Comparison of ENCODE assay signal across 18 cellular contexts in the genomic region with DNA sequence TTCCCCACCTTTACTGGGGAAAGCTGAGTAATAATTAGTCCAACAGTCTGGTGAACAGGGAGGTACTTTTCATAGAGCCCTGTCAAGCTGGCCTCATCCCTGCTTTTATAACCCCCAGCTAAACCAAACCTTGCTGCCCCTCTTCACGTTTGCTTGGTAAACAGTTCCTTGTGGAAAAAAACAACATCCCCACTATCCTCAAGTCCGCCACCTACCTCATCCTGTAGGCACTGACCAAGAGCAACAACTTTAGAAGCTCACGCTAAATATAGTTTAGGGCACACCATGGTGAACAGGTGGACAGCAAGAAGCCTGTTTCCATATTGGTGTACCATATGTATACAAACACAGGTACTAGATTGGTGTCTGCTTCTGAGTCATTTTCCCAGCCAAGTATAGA. TPM values are rescaled to one million over a fixed set of nuclear protein-coding genes. Genes with fewer than 3 reads are reported as not detected.
DNase-seq lines count a peak whose midpoint lies in the region; ATAC-seq and TF ChIP-seq lines count a peak whose summit lies in the region.
"Had no signal": no experiment of that assay in that cellular context is flagged by ENCODE, and none has a peak within 500 bp of the region (broad histone marks: within the 10 kb centered on the region; RNA-seq: fewer than 3 reads in every experiment).

No MANE protein-coding gene starts in this region.

- no peaks in the 10 kb centered on the region for H3K4me1 ChIP-seq in CD8-positive, alpha-beta T cell (ENCODE audit: insufficient read depth, low read length)
- H3K4me1 ChIP-seq in HEK293 (ENCODE audit: control insufficient read depth, insufficient read depth, low read length) (no peaks in the 10 kb centered on the region), endodermal cell (ENCODE audit: control insufficient read depth, insufficient read depth, low read length) (no peaks in the 10 kb centered on the region), osteoblast (ENCODE audit: insufficient read depth, low read length) (peaks cover 34% of the 10 kb centered on the region), left lung (peaks cover 0 to 12% of the 10 kb centered on the region in 2 donors)
- H3K4me1 ChIP-seq: BE2C had no signal

- H3K27ac Mint-ChIP-seq in CD8-positive, alpha-beta T cell: peak overlapping the region; percentile 32
- peak overlapping the region; percentile 59 for H3K27ac Mint-ChIP-seq in endodermal cell

- H4K20me1 ChIP-seq in osteoblast (ENCODE audit: insufficient read depth, low read length): no peaks in the 10 kb centered on the region

- TF ChIP-seq CTCF in CD8-positive, alpha-beta T cell (IDR thresholded peaks at IDR 0.05): no peak
- TF ChIP-seq CTCF in HEK293 (tag by site-specific recombination; IDR thresholded peaks at IDR 0.05) (no peak), endodermal cell (conservative IDR thresholded peaks at IDR 0.05) (peak; percentile 44), osteoblast (IDR thresholded peaks at IDR 0.05; ENCODE audit: extremely low read depth, low read depth, low read length) (no peak), left lung (IDR thresholded peaks at IDR 0.05) (no peak)

- H3K9ac ChIP-seq in endodermal cell (ENCODE audit: extremely low read depth, low read length, poor library complexity, severe bottlenecking): no peak overlapping the region

- no peaks in the 10 kb centered on the region for H3K27me3 Mint-ChIP-seq in CD8-positive, alpha-beta T cell (ENCODE audit: low read depth)
- no peaks in the 10 kb centered on the region for H3K27me3 Mint-ChIP-seq in endodermal cell (ENCODE audit: insufficient read depth)

- CTCF ChIA-PET in CD8-positive, alpha-beta T cell (lab: Charles Lee): interaction anchor here (0.6 to 1.6 kb wide), 3 partner anchors 10 to 38 kb away, joined by 4 to 6 read pairs (median 4); no protein-coding TSS in a partner anchor
- CTCF ChIA-PET in HEK293 (lab: Yijun Ruan, JAX): interaction anchor here (0.6 to 1.6 kb wide), 6 partner anchors 9 to 71 kb away, joined by 3 to 9 read pairs (median 6); no protein-coding TSS in a partner anchor

- no peaks in the 10 kb centered on the region for H3K9me3 Mint-ChIP-seq in CD8-positive, alpha-beta T cell
- H3K9me3 Mint-ChIP-seq in endodermal cell: no peaks in the 10 kb centered on the region
- H3K9me3 Mint-ChIP-seq: activated T-cell treated with anti-CD3 and anti-CD28 coated beads, Interleukin-2, amount 50 U/mL, for 4 hours; neural crest cell had no signal

- no peak overlapping the region for H3K4me2 ChIP-seq in osteoblast (ENCODE audit: insufficient read depth, low read length)

- no peak overlapping the region for H3K4me3 Mint-ChIP-seq in CD8-positive, alpha-beta T cell
- no peak overlapping the region for H3K4me3 Mint-ChIP-seq in endodermal cell
- H3K4me3 Mint-ChIP-seq: activated T-cell treated with anti-CD3 and anti-CD28 coated beads, Interleukin-2, amount 50 U/mL, for 4 hours had no signal

- peaks cover 35% of the 10 kb centered on the region for H3K79me2 ChIP-seq in osteoblast (ENCODE audit: insufficient read depth, low read length)

- DNase-seq in CD8-positive, alpha-beta T cell: no peak
- DNase-seq in endodermal cell (peak; percentile 61), osteoblast (ENCODE audit: insufficient read length, low spot score, missing footprints) (no peak), NCI-H526 (lab: John Stamatoyannopoulos, UW) (no peak), UCSD-AML1 (lab: John Stamatoyannopoulos, UW; ENCODE audit: unreplicated experiment) (no peak), left lung (no peak)
- no peak for DNase-seq in activated CD8-positive, alpha-beta memory T cell treated with anti-CD3 and anti-CD28 coated beads, Interleukin-2, amount 50 U/mL, for 4 hours
- DNase-seq: activated CD4-positive, alpha-beta T cell treated with anti-CD3 and anti-CD28 coated beads for 48 hours; activated T-cell treated with anti-CD3 and anti-CD28 coated beads, Interleukin-2, amount 50 U/mL, for 4 hours; BE2C; mesenchymal stem cell; NCI-H2081 treated with DMSO at 0.1 percent for 48 hours; NCI-H774; PC-3; stimulated activated CD4-positive, alpha-beta T cell treated with anti-CD3 and anti-CD28 coated beads, Interleukin-2, amount 100 ng/mL, for 24 hours had no signal

- no peak overlapping the region for H2AFZ ChIP-seq in osteoblast (ENCODE audit: low read length)

- POLR2A ChIA-PET in CD8-positive, alpha-beta T cell (lab: Charles Lee): no interaction called here
- POLR2A ChIA-PET in HEK293 (lab: Yijun Ruan, JAX): interaction anchor here (0.6 to 1.9 kb wide), 5 partner anchors 10 to 17 kb away, joined by 3 to 7 read pairs (median 5); a partner anchor contains a TSS

- no peaks in the 10 kb centered on the region for H3K9me3 ChIP-seq in CD8-positive, alpha-beta T cell (ENCODE audit: low read length)
- no peaks in the 10 kb centered on the region for H3K9me3 ChIP-seq in HEK293 (ENCODE audit: control insufficient read depth, insufficient read depth, low read depth, low read length)
- H3K9me3 ChIP-seq in endodermal cell (ENCODE audit: control insufficient read depth, low read length): no peaks in the 10 kb centered on the region
- no peaks in the 10 kb centered on the region for H3K9me3 ChIP-seq in osteoblast (ENCODE audit: low read depth, low read length)
- no peaks in the 10 kb centered on the region for H3K9me3 ChIP-seq in left lung
- H3K9me3 ChIP-seq: BE2C, testis had no signal

- 89 to 94% methylated on average over 2 to 3 of the region's 3 CpGs for WGBS in endodermal cell (ENCODE audit: insufficient coverage in 1 of 2, insufficient read length in 1 of 2), 2 experiments

- H3K4me1 Mint-ChIP-seq in CD8-positive, alpha-beta T cell (ENCODE audit: low read depth): no peaks in the 10 kb centered on the region
- H3K4me1 Mint-ChIP-seq in endodermal cell: peaks cover 11% of the 10 kb centered on the region

- H3K27me3 ChIP-seq in CD8-positive, alpha-beta T cell (ENCODE audit: insufficient read depth, low read length): no peaks in the 10 kb centered on the region
- H3K27me3 ChIP-seq in endodermal cell (ENCODE audit: control insufficient read depth, insufficient read depth, low read length, poor library complexity, severe bottlenecking) (no peaks in the 10 kb centered on the region), osteoblast (ENCODE audit: insufficient read depth, low read length) (no peaks in the 10 kb centered on the region), left lung (no peaks in the 10 kb centered on the region)
- H3K27me3 ChIP-seq: BE2C, testis had no signal

- peaks cover 71% of the 10 kb centered on the region for H3K36me3 Mint-ChIP-seq in CD8-positive, alpha-beta T cell
- peaks cover 63% of the 10 kb centered on the region for H3K36me3 Mint-ChIP-seq in endodermal cell (ENCODE audit: low read depth)

- ATAC-seq in CD8-positive, alpha-beta T cell: no peak
- ATAC-seq in left lung: no peak
- ATAC-seq: activated T-cell treated with anti-CD3 and anti-CD28 coated beads, Interleukin-2, amount 50 U/mL, for 4 hours; PC-3 had no signal

- intact Hi-C loops in CD8-positive, alpha-beta T cell (cut with DNase I, micrococcal nuclease): no loop called here
- intact Hi-C loops in left lung (cut with DNase I): no loop called here

- H3K4me3 ChIP-seq in CD8-positive, alpha-beta T cell (ENCODE audit: low read depth, low read length): no peak overlapping the region
- H3K4me3 ChIP-seq in HEK293 (ENCODE audit: low read depth, low read length): no peak overlapping the region
- no peak overlapping the region for H3K4me3 ChIP-seq in endodermal cell (ENCODE audit: low read length)
- no peak overlapping the region for H3K4me3 ChIP-seq in osteoblast (ENCODE audit: insufficient read depth, low read length)
- no peak overlapping the region for H3K4me3 ChIP-seq in left lung
- H3K4me3 ChIP-seq: testis had no signal

- H3K36me3 ChIP-seq in CD8-positive, alpha-beta T cell (ENCODE audit: insufficient read depth, low read length): peaks cover 26% of the 10 kb centered on the region
- H3K36me3 ChIP-seq in HEK293 (ENCODE audit: control insufficient read depth in 2 of 2, insufficient read depth in 1 of 2, low read length in 2 of 2) (peaks cover 63 to 87% of the 10 kb centered on the region in 2 experiments), endodermal cell (ENCODE audit: control insufficient read depth, insufficient read depth, low read length) (peaks cover 77% of the 10 kb centered on the region), osteoblast (ENCODE audit: insufficient read depth, low read length) (peaks cover 49% of the 10 kb centered on the region), left lung (peaks cover 0 to 91% of the 10 kb centered on the region in 2 donors)

- no peak overlapping the region for H3K27ac ChIP-seq in CD8-positive, alpha-beta T cell (ENCODE audit: low read depth, low read length)
- H3K27ac ChIP-seq in HEK293 (ENCODE audit: extremely low read depth, low read depth, low read length): no peak overlapping the region; the same call in 1 of the 2 replicates
- H3K27ac ChIP-seq in endodermal cell (ENCODE audit: low read depth, low read length): no peak overlapping the region
- peak overlapping the region; percentile 3 for H3K27ac ChIP-seq in osteoblast (ENCODE audit: low read depth, low read length)
- no peak overlapping the region for H3K27ac ChIP-seq in left lung
- H3K27ac ChIP-seq: testis had no signal

TF ChIP-seq in HEK293, 187 proteins besides CTCF, POLR2A, EP300 and RAD21:
- TF ChIP-seq SCRT2 (tag by site-specific recombination; IDR thresholded peaks at IDR 0.05) (peak; percentile 31; the same call in 1 of the 2 replicates), ZNF132 (tag by site-specific recombination; IDR thresholded peaks at IDR 0.05; ENCODE audit: borderline replicate concordance) (no peak)
TF ChIP-seq in HEK293: peak in this region for 1.

RNA-seq across cellular contexts. Expression of a gene that starts 16.5 kb away (rescaled TPM):
- total RNA-seq in CD8-positive, alpha-beta T cell: 10 to 100 TPM; 29.5 to 32.5 TPM
- total RNA-seq in endodermal cell (100 to 1,000 TPM; 122 to 135 TPM), osteoblast (144 and 165 TPM in 2 replicates), left lung (100 to 1,000 TPM; 165 to 173 TPM)
- 123 TPM for polyA plus RNA-seq in endodermal cell (2013, experiment 1 of 2)
- 113 TPM for polyA plus RNA-seq in endodermal cell (2013, experiment 2 of 2)

RNA-seq across cellular contexts. Expression of a gene that starts 27.0 kb away (rescaled TPM):
- under 1 TPM; 0.57 to 0.92 TPM for total RNA-seq in CD8-positive, alpha-beta T cell
- not detected for total RNA-seq in endodermal cell
- polyA plus RNA-seq in endodermal cell (2013, experiment 1 of 2): 9.0 TPM
- 1.4 TPM for polyA plus RNA-seq in endodermal cell (2013, experiment 2 of 2)
- total RNA-seq in osteoblast: 117 and 121 TPM in 2 replicates
- total RNA-seq in left lung: 10 to 100 TPM; 25.9 to 48.6 TPM

RNA-seq across cellular contexts. Expression of a gene that starts 36.6 kb away (rescaled TPM):
- 1 to 10 TPM; 5.4 to 6.6 TPM for total RNA-seq in CD8-positive, alpha-beta T cell
- 100 to 1,000 TPM; 173 to 230 TPM for total RNA-seq in endodermal cell
- polyA plus RNA-seq in endodermal cell (2013, experiment 1 of 2): 245 TPM
- polyA plus RNA-seq in endodermal cell (2013, experiment 2 of 2): 229 TPM
- 29.5 and 30.0 TPM in 2 replicates for total RNA-seq in osteoblast
- 10 to 100 TPM; 43.0 to 53.8 TPM for total RNA-seq in left lung

RNA-seq across cellular contexts. Expression of a gene that starts 42.9 kb away (rescaled TPM):
- total RNA-seq in CD8-positive, alpha-beta T cell: 10 to 100 TPM; 15.3 to 16.3 TPM
- total RNA-seq in endodermal cell (10 to 100 TPM; 19.7 to 20.5 TPM), osteoblast (13.6 and 20.6 TPM in 2 replicates), left lung (10 to 100 TPM; 21.5 to 32.4 TPM)
- 16.2 TPM for polyA plus RNA-seq in endodermal cell (2013, experiment 1 of 2)
- 13.6 TPM for polyA plus RNA-seq in endodermal cell (2013, experiment 2 of 2)

Comparison
In these comparisons a context has a peak if more than half of its experiments do, and no peak if none do; other contexts are left out.
1. RNA of a gene that starts 27.0 kb away (total RNA-seq): 117 to 121 TPM in osteoblast and 25.9 to 48.6 TPM in left lung; 0.57 to 0.92 TPM in CD8-positive, alpha-beta T cell and not detected in endodermal cell; every median in the first group is over 10 times any median in the second.